In the genomic region with DNA sequence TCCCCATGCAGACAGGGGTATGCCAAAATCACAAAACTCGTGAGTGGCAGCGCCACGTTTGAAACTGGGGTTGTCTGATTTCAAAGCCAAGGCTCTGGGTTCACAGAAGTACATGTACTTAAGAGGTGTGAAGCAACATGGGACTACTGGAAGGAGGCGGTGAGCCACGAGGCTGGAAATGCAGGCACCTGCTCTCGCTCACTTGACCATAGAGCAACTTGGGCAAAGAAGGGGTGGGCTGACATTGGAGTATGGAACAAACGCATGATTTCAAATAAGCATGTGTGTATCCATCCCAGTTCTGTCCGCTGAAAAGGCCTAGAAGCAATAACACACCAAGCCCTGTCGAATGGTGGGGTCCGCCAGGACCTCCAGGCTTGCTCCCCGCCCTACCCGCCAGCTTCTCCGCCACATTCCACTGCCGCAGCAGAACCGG, we compare ENCODE assay signal across 8 cellular contexts. TPM values are rescaled to one million over a fixed set of nuclear protein-coding genes. Genes with fewer than 3 reads are reported as not detected.
DNase-seq lines count a peak whose midpoint lies in the region; ATAC-seq, FAIRE-seq and TF ChIP-seq lines count a peak whose summit lies in the region.

No MANE protein-coding gene starts in this region.

- H3K9me3 Mint-ChIP-seq in activated CD4-positive, alpha-beta memory T cell treated with anti-CD3 and anti-CD28 coated beads, Interleukin-2, amount 10 ng/mL, durations not matched to agents 7 days and 5 days = no peaks in the 10 kb centered on the region
- H3K9me3 Mint-ChIP-seq in progenitor cell of endocrine pancreas (ENCODE audit: low read depth) = no peaks in the 10 kb centered on the region

- no peaks in the 10 kb centered on the region for H3K4me1 ChIP-seq in ES-I3 (ENCODE audit: insufficient read depth, low read length)

- no peak for TF ChIP-seq CTCF in progenitor cell of endocrine pancreas (IDR thresholded peaks at IDR 0.05; ENCODE audit: unreplicated experiment)

- peak overlapping the region; percentile 99 for H3K27ac Mint-ChIP-seq in activated CD4-positive, alpha-beta memory T cell treated with anti-CD3 and anti-CD28 coated beads, Interleukin-2, amount 10 ng/mL, durations not matched to agents 7 days and 5 days
- peak overlapping the region; percentile 98 for H3K27ac Mint-ChIP-seq in progenitor cell of endocrine pancreas

- H3K9me3 ChIP-seq in ES-I3 (ENCODE audit: control insufficient read depth, insufficient read depth, low read length) = no peaks in the 10 kb centered on the region

- no peaks in the 10 kb centered on the region for H3K27me3 Mint-ChIP-seq in activated CD4-positive, alpha-beta memory T cell treated with anti-CD3 and anti-CD28 coated beads, Interleukin-2, amount 10 ng/mL, durations not matched to agents 7 days and 5 days
- H3K27me3 Mint-ChIP-seq in progenitor cell of endocrine pancreas = no peaks in the 10 kb centered on the region

- POLR2A ChIA-PET in activated CD4-positive, alpha-beta memory T cell treated with anti-CD3 and anti-CD28 coated beads, Interleukin-2, amount 10 ng/mL, durations not matched to agents 7 days and 5 days (lab: Charles Lee) = interaction anchor here (0.7 to 3.5 kb wide), 54 partner anchors 10 to 1638 kb away, joined by 3 to 73 read pairs (median 5); a partner anchor contains a TSS

- peak overlapping the region; percentile 96 for H3K4me3 Mint-ChIP-seq in activated CD4-positive, alpha-beta memory T cell treated with anti-CD3 and anti-CD28 coated beads, Interleukin-2, amount 10 ng/mL, durations not matched to agents 7 days and 5 days
- H3K4me3 Mint-ChIP-seq in progenitor cell of endocrine pancreas (ENCODE audit: low read depth) = peak overlapping the region; percentile 92

- peaks cover 40% of the 10 kb centered on the region for H3K4me1 Mint-ChIP-seq in activated CD4-positive, alpha-beta memory T cell treated with anti-CD3 and anti-CD28 coated beads, Interleukin-2, amount 10 ng/mL, durations not matched to agents 7 days and 5 days
- peaks cover 14% of the 10 kb centered on the region for H3K4me1 Mint-ChIP-seq in progenitor cell of endocrine pancreas (ENCODE audit: low read depth)

- H3K36me3 ChIP-seq in ES-I3 (ENCODE audit: insufficient read depth, low read length) = no peaks in the 10 kb centered on the region

- FAIRE-seq in H54 (lab: Jason Lieb, UNC) = no peak

- peaks cover 30% of the 10 kb centered on the region for H3K36me3 Mint-ChIP-seq in activated CD4-positive, alpha-beta memory T cell treated with anti-CD3 and anti-CD28 coated beads, Interleukin-2, amount 10 ng/mL, durations not matched to agents 7 days and 5 days (ENCODE audit: low read depth)
- H3K36me3 Mint-ChIP-seq in progenitor cell of endocrine pancreas (ENCODE audit: insufficient read depth) = no peaks in the 10 kb centered on the region

- CTCF ChIA-PET in activated CD4-positive, alpha-beta memory T cell treated with anti-CD3 and anti-CD28 coated beads, Interleukin-2, amount 10 ng/mL, durations not matched to agents 7 days and 5 days (lab: Charles Lee) = interaction anchor here (0.6 to 3.2 kb wide), 11 partner anchors 10 to 292 kb away, joined by 3 to 17 read pairs (median 3); a partner anchor contains a TSS

- TF ChIP-seq POLR2A in H54 (IDR thresholded peaks at IDR 0.05; ENCODE audit: low read depth, low read length) = no peak

- DNase-seq in activated CD4-positive, alpha-beta memory T cell treated with anti-CD3 and anti-CD28 coated beads, Interleukin-2, amount 10 ng/mL, durations not matched to agents 7 days and 5 days = peak; percentile 36
- DNase-seq in Right ventricle myocardium superior (no peak), progenitor cell of endocrine pancreas (ENCODE audit: low spot score, unreplicated experiment) (no peak), mesenteric fat pad (ENCODE audit: low spot score) (no peak), H54 (ENCODE audit: insufficient read length, low spot score) (no peak)

- intact Hi-C loops in Right ventricle myocardium superior (cut with DNase I) = no loop called here

- ATAC-seq in GM21390 (IDR thresholded peaks at IDR 0.05; ENCODE audit: unreplicated experiment) (peak; percentile 10), HG03571 (IDR thresholded peaks at IDR 0.05; ENCODE audit: unreplicated experiment) (peak; percentile 6), Right ventricle myocardium superior (ENCODE audit: poor library complexity) (peak; percentile 16)

- peak overlapping the region; percentile 79 for H3K9ac ChIP-seq in ES-I3 (ENCODE audit: low read depth, low read length)

RNA-seq across cellular contexts. Expression of a gene that starts 0.6 kb away (rescaled TPM):
- 100 to 1,000 TPM; 514 to 517 TPM for total RNA-seq in activated CD4-positive, alpha-beta memory T cell treated with anti-CD3 and anti-CD28 coated beads, Interleukin-2, amount 10 ng/mL, durations not matched to agents 7 days and 5 days
- total RNA-seq in Right ventricle myocardium superior (100 TPM), progenitor cell of endocrine pancreas (188 and 193 TPM in 2 replicates), mesenteric fat pad (224 TPM)
